Comparison of ENCODE assay signal across 7 cellular contexts in genomic region chr5:139698461-139699146, GRCh38. TPM values are rescaled to one million over a fixed set of nuclear protein-coding genes. Genes with fewer than 3 reads are reported as not detected.
DNase-seq lines count a peak whose midpoint lies in the region; ATAC-seq and TF ChIP-seq lines count a peak whose summit lies in the region.

No MANE protein-coding gene starts in this region.

- ATAC-seq in HCT116 (no peak), SK-N-SH treated with all-trans-retinoic acid at 6 μM for 48 hours (no peak), HG03439 (IDR thresholded peaks at IDR 0.05; ENCODE audit: unreplicated experiment) (no peak)
- ATAC-seq in activated CD4-positive, alpha-beta T cell treated with anti-CD3 and anti-CD28 coated beads for 36 hours, result no peak

- H3K27ac ChIP-seq in HCT116 (ENCODE audit: low read depth, low read length), result no peak overlapping the region; the same call in 1 of the 2 replicates
- no peak overlapping the region for H3K27ac ChIP-seq in neural progenitor cell

- no TSS peak for BruUV-seq in HCT116 (replicated peaks; lab: Mats Ljungman, UMichigan)

- H2AFZ ChIP-seq in HCT116 (ENCODE audit: low read depth, low read length, poor library complexity, severe bottlenecking) (no peak overlapping the region), neural progenitor cell (replicated peaks) (no peak overlapping the region)

- peaks cover 11% of the 10 kb centered on the region for H3K27me3 Mint-ChIP-seq in neural progenitor cell (ENCODE audit: insufficient read depth, low read depth)
- H3K27me3 Mint-ChIP-seq in activated CD4-positive, alpha-beta T cell treated with anti-CD3 and anti-CD28 coated beads for 36 hours, result peaks cover 15% of the 10 kb centered on the region

- H3K27ac Mint-ChIP-seq in neural progenitor cell, result peak overlapping the region; percentile 43
- no peak overlapping the region for H3K27ac Mint-ChIP-seq in activated CD4-positive, alpha-beta T cell treated with anti-CD3 and anti-CD28 coated beads for 36 hours

- no peaks in the 10 kb centered on the region for H3K9me2 ChIP-seq in HCT116 (ENCODE audit: insufficient read depth)

- H3K27me3 ChIP-seq in HCT116 (ENCODE audit: insufficient read depth, low read length) (no peaks in the 10 kb centered on the region), neural progenitor cell (peaks cover 30% of the 10 kb centered on the region)

- peaks cover 60% of the 10 kb centered on the region for H3K4me1 Mint-ChIP-seq in neural progenitor cell
- peaks cover 15% of the 10 kb centered on the region for H3K4me1 Mint-ChIP-seq in activated CD4-positive, alpha-beta T cell treated with anti-CD3 and anti-CD28 coated beads for 36 hours

- TF ChIP-seq RAD21 in HCT116 (IDR thresholded peaks at IDR 0.05; ENCODE audit: low read depth), result no peak

- intact Hi-C loops in HCT116 (cut with micrococcal nuclease), result no loop called here
- intact Hi-C loops in activated CD4-positive, alpha-beta T cell treated with anti-CD3 and anti-CD28 coated beads for 36 hours (cut with DNase I, micrococcal nuclease), result no loop called here

- H3K4me3 Mint-ChIP-seq in neural progenitor cell, result peak overlapping the region; percentile 67
- no peak overlapping the region for H3K4me3 Mint-ChIP-seq in activated CD4-positive, alpha-beta T cell treated with anti-CD3 and anti-CD28 coated beads for 36 hours

- no peaks in the 10 kb centered on the region for H3K9me3 ChIP-seq in HCT116 (ENCODE audit: control insufficient read depth in 1 of 2, insufficient read depth in 1 of 2, low read depth in 1 of 2, low read length in 2 of 2)
- no peaks in the 10 kb centered on the region for H3K9me3 ChIP-seq in neural progenitor cell (ENCODE audit: low read depth)

- H3K4me3 ChIP-seq in HCT116 (replicated peaks in 1 of 2; ENCODE audit: low read depth in 1 of 2, low read length in 2 of 2), result no peak overlapping the region
- no peak overlapping the region for H3K4me3 ChIP-seq in neural progenitor cell

- RAD21 ChIA-PET in HCT116 (lab: Charles Lee; ENCODE audit: low non-redundant PET in 1 of 2, low total read pairs in 2 of 2, uncharacterized antibody in 2 of 2, unreplicated experiment in 2 of 2), result no interaction called here

- H3K36me3 ChIP-seq in HCT116 (ENCODE audit: control insufficient read depth in 1 of 2, insufficient read depth in 2 of 2, low read length in 2 of 2) (no peaks in the 10 kb centered on the region), neural progenitor cell (no peaks in the 10 kb centered on the region)

- H3K9ac ChIP-seq in HCT116 (ENCODE audit: low read length), result no peak overlapping the region
- H3K9ac ChIP-seq in neural progenitor cell, result no peak overlapping the region

- CTCF ChIA-PET in HCT116 (lab: Charles Lee), result interaction anchor here (0.5 to 1.0 kb wide), 3 partner anchors 8 to 65 kb away, joined by 3 read pairs; no protein-coding TSS in a partner anchor
- CTCF ChIA-PET in activated CD4-positive, alpha-beta T cell treated with anti-CD3 and anti-CD28 coated beads for 36 hours (lab: Charles Lee), result no interaction called here

- TF ChIP-seq POLR2A in HCT116 (IDR thresholded peaks at IDR 0.05; ENCODE audit: borderline replicate concordance, extremely low read depth, insufficient read depth, insufficient read length), result no peak

- no peak for TF ChIP-seq CTCF in HCT116 (IDR thresholded peaks at IDR 0.05 in 2 of 3, conservative IDR thresholded peaks at IDR 0.05 in 1 of 3; ENCODE audit: borderline replicate concordance in 1 of 3, insufficient read depth in 1 of 3, low read depth in 2 of 3, low read length in 2 of 3)
- TF ChIP-seq CTCF in neural progenitor cell (IDR thresholded peaks at IDR 0.05), result no peak

- H4K20me1 ChIP-seq in HCT116 (ENCODE audit: insufficient read depth), result no peaks in the 10 kb centered on the region
- no peaks in the 10 kb centered on the region for H4K20me1 ChIP-seq in neural progenitor cell (ENCODE audit: low read depth)

- peaks cover 66% of the 10 kb centered on the region for H3F3A ChIP-seq in neural progenitor cell (ENCODE audit: low read depth)

- H3K4me2 ChIP-seq in HCT116 (ENCODE audit: low read length), result peak overlapping the region; percentile 80; the same call in 1 of the 2 replicates
- peak overlapping the region; percentile 38 for H3K4me2 ChIP-seq in neural progenitor cell

- H3K4me1 ChIP-seq in HCT116 (ENCODE audit: control insufficient read depth in 1 of 2, insufficient read depth in 2 of 2, low read length in 2 of 2) (peaks cover 18 to 45% of the 10 kb centered on the region in 2 experiments; a peak in 3 of 4 replicates), neural progenitor cell (peaks cover 41% of the 10 kb centered on the region)

- H3K36me3 Mint-ChIP-seq in neural progenitor cell, result no peaks in the 10 kb centered on the region
- no peaks in the 10 kb centered on the region for H3K36me3 Mint-ChIP-seq in activated CD4-positive, alpha-beta T cell treated with anti-CD3 and anti-CD28 coated beads for 36 hours (ENCODE audit: low read depth)

- H3K79me2 ChIP-seq in HCT116 (ENCODE audit: insufficient read depth, low read length) (no peaks in the 10 kb centered on the region), neural progenitor cell (ENCODE audit: low read depth) (no peaks in the 10 kb centered on the region)

- POLR2A ChIA-PET in HCT116 (lab: Charles Lee), result interaction anchor here (1.0 kb wide), 1 partner anchor 51 kb away, joined by 3 read pairs; the partner anchor contains the start of gene CXXC5
- POLR2A ChIA-PET in activated CD4-positive, alpha-beta T cell treated with anti-CD3 and anti-CD28 coated beads for 36 hours (lab: Charles Lee), result no interaction called here

- H3K9me3 Mint-ChIP-seq in neural progenitor cell, result no peaks in the 10 kb centered on the region
- no peaks in the 10 kb centered on the region for H3K9me3 Mint-ChIP-seq in activated CD4-positive, alpha-beta T cell treated with anti-CD3 and anti-CD28 coated beads for 36 hours (ENCODE audit: low read depth)

- DNase-seq in HCT116 (ENCODE audit: low read depth, low spot score), result no peak
- DNase-seq in fibroblast of the conjunctiva (ENCODE audit: low read depth), result peak; percentile 71
- DNase-seq in neural progenitor cell (ENCODE audit: low spot score), result peak; percentile 91
- no peak for DNase-seq in stimulated activated CD4-positive, alpha-beta T cell treated with anti-CD3 and anti-CD28 coated beads, Interleukin-1b, Interleukin-23, amount 100 ng/mL, for 48 hours
- DNase-seq in activated CD4-positive, alpha-beta T cell treated with anti-CD3 and anti-CD28 coated beads for 36 hours, result no peak

TF ChIP-seq in HCT116, 20 proteins besides CTCF, POLR2A, EP300 and RAD21 (continues in another document):
- TF ChIP-seq REST (IDR thresholded peaks at IDR 0.05; ENCODE audit: low read depth) (no peak), CEBPB (IDR thresholded peaks at IDR 0.05; ENCODE audit: low read depth) (no peak)

TF ChIP-seq in SK-N-SH treated with all-trans-retinoic acid at 6 μM for 48 hours, 23 proteins besides CTCF, POLR2A, EP300 and RAD21:
- 0 out of 2 replicates have a peak, but pooled peaks have one; percentile 60 for TF ChIP-seq PATZ1 (CRISPR knock-in tag; IDR thresholded peaks at IDR 0.05; ENCODE audit: borderline replicate concordance)
- TF ChIP-seq ISL1 (CRISPR knock-in tag; IDR thresholded peaks at IDR 0.05), result no peak

RNA-seq across cellular contexts. Expression of gene CXXC5, which starts 50.5 kb away (rescaled TPM):
- 43.1 TPM for total RNA-seq in HCT116 (2021; ENCODE audit: unreplicated experiment)
- polyA plus RNA-seq in HCT116 (2012), result 34.4 and 46.2 TPM in 2 replicates
- total RNA-seq in neural progenitor cell (ENCODE audit: low replicate concordance), result 17.2 and 25.6 TPM in 2 replicates
- total RNA-seq in activated CD4-positive, alpha-beta T cell treated with anti-CD3 and anti-CD28 coated beads for 36 hours, result 1 to 10 TPM in 1 of 2 experiments, under 1 TPM in 1; 0.82 to 1.1 TPM

Comparison
In these comparisons a context has a peak if more than half of its experiments do, and no peak if none do; other contexts are left out.
1. DNase-seq: peak in fibroblast of the conjunctiva (single experiment) and neural progenitor cell (single experiment); none in HCT116 (single experiment), stimulated activated CD4-positive, alpha-beta T cell treated with anti-CD3 and anti-CD28 coated beads, Interleukin-1b, Interleukin-23, amount 100 ng/mL, for 48 hours (single experiment) and activated CD4-positive, alpha-beta T cell treated with anti-CD3 and anti-CD28 coated beads for 36 hours (single experiment).